ENCODE assay signal across 15 cellular contexts in genomic region chr10:20970044-20970443, GRCh38.
DNase-seq lines count a peak whose midpoint lies in the region; ATAC-seq and TF ChIP-seq lines count a peak whose summit lies in the region.
"Had no signal": no experiment of that assay in that cellular context is flagged by ENCODE, and none has a peak within 500 bp of the region (broad histone marks: within the 10 kb centered on the region; RNA-seq: fewer than 3 reads in every experiment).

No MANE protein-coding gene starts in this region.

- H3K27me3 ChIP-seq in brain microvascular endothelial cell (replicated peaks) (no peaks in the 10 kb centered on the region), left lung (no peaks in the 10 kb centered on the region)
- H3K27me3 ChIP-seq: thyroid gland had no signal

- in situ Hi-C loops in brain microvascular endothelial cell (cut with HindIII; ENCODE audit: low pct_ligation_motif_present, low sequenced_read_pairs) = no loop called here

- H3K4me3 ChIP-seq in brain microvascular endothelial cell (ENCODE audit: low read depth, low read length) (no peak overlapping the region), left lung (no peak overlapping the region)
- H3K4me3 ChIP-seq: left ventricle myocardium inferior, thyroid gland had no signal

- H3K4me1 ChIP-seq in left lung = no peaks in the 10 kb centered on the region
- H3K4me1 ChIP-seq: left ventricle myocardium inferior, thyroid gland had no signal

- no peak overlapping the region for H3K27ac ChIP-seq in brain microvascular endothelial cell
- no peak overlapping the region for H3K27ac ChIP-seq in left lung
- H3K27ac ChIP-seq: C4-2B, left ventricle myocardium inferior, thyroid gland, WERI-Rb-1 had no signal

- intact Hi-C loops in left lung (cut with DNase I) = no loop called here

- H3K36me3 ChIP-seq in brain microvascular endothelial cell (replicated peaks) (no peaks in the 10 kb centered on the region), left lung (no peaks in the 10 kb centered on the region)
- H3K36me3 ChIP-seq: left ventricle myocardium inferior, thyroid gland, WERI-Rb-1 had no signal

- peak; percentile 64 for DNase-seq in brain microvascular endothelial cell
- no peak for DNase-seq in left lung
- DNase-seq in kidney glomerular epithelial cell (lab: John Stamatoyannopoulos, UW) = no peak
- DNase-seq in NCI-H1436 (lab: John Stamatoyannopoulos, UW) = no peak
- DNase-seq in stimulated activated CD4-positive, alpha-beta T cell treated with anti-CD3 and anti-CD28 coated beads, Interleukin-2, amount 100 ng/mL, for 24 hours = no peak
- DNase-seq: activated naive CD4-positive, alpha-beta T cell; effector memory CD8-positive, alpha-beta T cell; left ventricle myocardium inferior; natural killer cell; thyroid gland; WERI-Rb-1 had no signal

- H3K9me3 ChIP-seq in left lung = no peaks in the 10 kb centered on the region
- H3K9me3 ChIP-seq: thyroid gland had no signal

- TF ChIP-seq CTCF in brain microvascular endothelial cell (IDR thresholded peaks at IDR 0.05; ENCODE audit: low read depth, low read length, missing control alignments) (no peak), left lung (IDR thresholded peaks at IDR 0.05) (no peak)

- ATAC-seq in GM18502 (IDR thresholded peaks at IDR 0.05; ENCODE audit: poor library complexity, unreplicated experiment) (peak; percentile 5), HG03159 (IDR thresholded peaks at IDR 0.05; ENCODE audit: unreplicated experiment) (peak; percentile 11), left lung (peak; percentile 59), HG03045 (IDR thresholded peaks at IDR 0.05; ENCODE audit: unreplicated experiment) (no peak)
- ATAC-seq: effector memory CD8-positive, alpha-beta T cell; natural killer cell had no signal
